ENCODE assay signal across 8 cellular contexts in genomic region chr1:109112652-109113285, GRCh38. TPM values are rescaled to one million over a fixed set of nuclear protein-coding genes. Genes with fewer than 3 reads are reported as not detected.
DNase-seq lines count a peak whose midpoint lies in the region; ATAC-seq and TF ChIP-seq lines count a peak whose summit lies in the region.

No MANE protein-coding gene starts in this region.

- DNase-seq in NCI-H510A (lab: John Stamatoyannopoulos, UW) (peak; percentile 74), cortex of kidney (lab: John Stamatoyannopoulos, UW) (peak; percentile 49), left lung (peak; percentile 93 to 99)
- peak; percentile 90 for DNase-seq in activated CD4-positive, alpha-beta T cell treated with anti-CD3 and anti-CD28 coated beads, Interleukin-2, amount 10 ng/mL, durations not matched to agents 7 days and 5 days
- peak; percentile 92 to 95 for DNase-seq in stimulated activated CD4-positive, alpha-beta T cell treated with anti-CD3 and anti-CD28 coated beads, Interleukin-2, amount 100 ng/mL, for 24 hours

- ATAC-seq in GM18858 (IDR thresholded peaks at IDR 0.05; ENCODE audit: unreplicated experiment) (peak; percentile 41), HG03342 (IDR thresholded peaks at IDR 0.05; ENCODE audit: unreplicated experiment) (peak; percentile 69), left lung (peak; percentile 97)

- no peaks in the 10 kb centered on the region for H3K36me3 Mint-ChIP-seq in activated CD4-positive, alpha-beta T cell treated with anti-CD3 and anti-CD28 coated beads, Interleukin-2, amount 10 ng/mL, durations not matched to agents 7 days and 5 days (ENCODE audit: low read depth)

- peak overlapping the region; percentile 81 for H3K27ac Mint-ChIP-seq in activated CD4-positive, alpha-beta T cell treated with anti-CD3 and anti-CD28 coated beads, Interleukin-2, amount 10 ng/mL, durations not matched to agents 7 days and 5 days

- no peaks in the 10 kb centered on the region for H3K9me3 Mint-ChIP-seq in activated CD4-positive, alpha-beta T cell treated with anti-CD3 and anti-CD28 coated beads, Interleukin-2, amount 10 ng/mL, durations not matched to agents 7 days and 5 days

- H2AFZ ChIP-seq in ACC112 (ENCODE audit: low read length, unreplicated experiment) = peak overlapping the region; percentile 11

- POLR2A ChIA-PET in activated CD4-positive, alpha-beta T cell treated with anti-CD3 and anti-CD28 coated beads, Interleukin-2, amount 10 ng/mL, durations not matched to agents 7 days and 5 days (lab: Charles Lee) = interaction anchor here (0.6 kb wide), 1 partner anchor 126 kb away, joined by 3 read pairs; no protein-coding TSS in a partner anchor

- H3K36me3 ChIP-seq in ACC112 (ENCODE audit: insufficient read depth, low read length) (no peaks in the 10 kb centered on the region), left lung (no peaks in the 10 kb centered on the region)

- peak overlapping the region; percentile 76 for H3K4me3 Mint-ChIP-seq in activated CD4-positive, alpha-beta T cell treated with anti-CD3 and anti-CD28 coated beads, Interleukin-2, amount 10 ng/mL, durations not matched to agents 7 days and 5 days

- CTCF ChIA-PET in activated CD4-positive, alpha-beta T cell treated with anti-CD3 and anti-CD28 coated beads, Interleukin-2, amount 10 ng/mL, durations not matched to agents 7 days and 5 days (lab: Charles Lee) = interaction anchor here (0.5 to 6.1 kb wide), 26 partner anchors 8 to 292 kb away, joined by 3 to 77 read pairs (median 4); partner anchors contain the start of genes TAF13 and TMEM167B

- peaks cover 30% of the 10 kb centered on the region for H3K4me1 Mint-ChIP-seq in activated CD4-positive, alpha-beta T cell treated with anti-CD3 and anti-CD28 coated beads, Interleukin-2, amount 10 ng/mL, durations not matched to agents 7 days and 5 days

- H3K27ac ChIP-seq in ACC112 (ENCODE audit: low read depth, low read length) = no peak overlapping the region
- no peak overlapping the region for H3K27ac ChIP-seq in left lung

- H3K27me3 ChIP-seq in ACC112 (ENCODE audit: insufficient read depth, low read length) (peaks cover 28% of the 10 kb centered on the region), left lung (peaks cover 11 to 43% of the 10 kb centered on the region in 2 donors)

- H3K27me3 Mint-ChIP-seq in activated CD4-positive, alpha-beta T cell treated with anti-CD3 and anti-CD28 coated beads, Interleukin-2, amount 10 ng/mL, durations not matched to agents 7 days and 5 days = peaks cover 22% of the 10 kb centered on the region

- peak overlapping the region; percentile 77 for H3K4me3 ChIP-seq in ACC112 (ENCODE audit: low read depth, low read length)
- peak overlapping the region in 1 of 2 donors; percentile 32 for H3K4me3 ChIP-seq in left lung

- H3K4me1 ChIP-seq in ACC112 (ENCODE audit: control insufficient read depth, insufficient read depth, low read length, unreplicated experiment) (peaks cover 12% of the 10 kb centered on the region), left lung (peaks cover 10 to 31% of the 10 kb centered on the region in 2 donors)

- no peaks in the 10 kb centered on the region for H3K79me2 ChIP-seq in ACC112 (ENCODE audit: control insufficient read depth, insufficient read depth, low read length, unreplicated experiment)

- H3K9me3 ChIP-seq in left lung = no peaks in the 10 kb centered on the region

- intact Hi-C loops in left lung (cut with DNase I) = no loop called here

- TF ChIP-seq CTCF in left lung (IDR thresholded peaks at IDR 0.05) = peak; percentile 98 to 99

RNA-seq across cellular contexts. Expression of gene ELAPOR1, which starts 1.1 kb away (rescaled TPM):
- 1 to 10 TPM; 6.3 TPM for total RNA-seq in activated CD4-positive, alpha-beta T cell treated with anti-CD3 and anti-CD28 coated beads, Interleukin-2, amount 10 ng/mL, durations not matched to agents 7 days and 5 days
- total RNA-seq in left lung = 1 to 10 TPM; 2.4 to 6.3 TPM

RNA-seq across cellular contexts. Expression of gene TMEM167B, which starts 22.2 kb away (rescaled TPM):
- total RNA-seq in activated CD4-positive, alpha-beta T cell treated with anti-CD3 and anti-CD28 coated beads, Interleukin-2, amount 10 ng/mL, durations not matched to agents 7 days and 5 days = 10 to 100 TPM; 27.6 to 29.1 TPM
- 10 to 100 TPM; 38.0 to 40.7 TPM for total RNA-seq in left lung

RNA-seq across cellular contexts. Expression of gene TAF13, which starts 37.0 kb away (rescaled TPM):
- 10 to 100 TPM; 16.0 to 17.5 TPM for total RNA-seq in activated CD4-positive, alpha-beta T cell treated with anti-CD3 and anti-CD28 coated beads, Interleukin-2, amount 10 ng/mL, durations not matched to agents 7 days and 5 days
- 10 to 100 TPM; 46.9 to 66.7 TPM for total RNA-seq in left lung

Comparison
In these comparisons a context has a peak if more than half of its experiments do, and no peak if none do; other contexts are left out.
1. ATAC-seq: peak in every context shown above with its lines; median percentile 97 in left lung; 69 in HG03342; 41 in GM18858.